Comparison of ENCODE assay signal across 14 cellular contexts in the genomic region with DNA sequence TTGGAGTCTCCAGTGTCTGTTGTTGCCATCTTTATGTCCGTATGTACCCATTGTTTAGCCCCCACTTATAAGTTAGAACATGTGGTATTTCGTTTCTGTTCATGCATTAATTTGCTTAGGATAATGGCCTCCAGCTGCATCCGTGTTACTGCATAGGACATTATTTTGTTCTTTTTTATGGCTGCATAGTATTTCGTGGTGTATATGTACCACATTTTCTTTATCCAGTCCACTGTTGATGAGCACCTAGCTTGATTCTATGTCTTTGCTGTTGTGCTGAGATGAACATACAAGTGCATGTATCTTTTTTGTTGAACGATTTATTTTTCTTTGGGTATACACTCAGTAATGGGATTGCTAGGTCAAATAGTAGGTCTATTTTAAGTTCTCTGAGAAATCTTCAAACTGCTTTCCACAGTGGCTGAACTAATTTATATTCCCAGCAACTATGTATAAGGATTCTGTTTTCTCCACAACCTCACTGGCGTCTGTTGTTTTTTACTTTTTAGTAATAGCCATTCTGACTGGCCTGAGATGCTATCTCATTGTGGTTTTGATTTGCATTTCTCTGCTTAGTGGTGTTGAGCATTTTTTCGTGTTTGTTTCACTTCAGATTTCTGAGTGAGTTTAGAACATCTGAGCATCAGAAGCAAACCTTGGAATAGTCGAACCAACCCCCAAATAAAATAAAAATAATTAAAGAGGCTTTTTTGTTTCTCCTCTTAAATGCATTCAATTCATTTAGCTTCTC.
DNase-seq lines count a peak whose midpoint lies in the region; ATAC-seq and TF ChIP-seq lines count a peak whose summit lies in the region.
"Had no signal": no experiment of that assay in that cellular context is flagged by ENCODE, and none has a peak within 500 bp of the region (broad histone marks: within the 10 kb centered on the region; RNA-seq: fewer than 3 reads in every experiment).

No MANE protein-coding gene starts in this region.

- DNase-seq in astrocyte of the hippocampus (ENCODE audit: low read depth, low spot score) = peak; percentile 73
- DNase-seq in globus pallidus (ENCODE audit: low spot score) = no peak
- no peak for DNase-seq in PC-3
- DNase-seq in esophagus squamous epithelium (lab: John Stamatoyannopoulos, UW) = no peak
- no peak for DNase-seq in SW 1271 (lab: John Stamatoyannopoulos, UW)
- DNase-seq: activated T-cell treated with anti-CD3 and anti-CD28 coated beads for 4 hours; brain microvascular endothelial cell; CD4-positive, CD25-positive, alpha-beta regulatory T cell; NCI-H226; stimulated activated CD4-positive, alpha-beta T cell treated with anti-CD3 and anti-CD28 coated beads, Interleukin-1b, Interleukin-23, amount 100 ng/mL, for 48 hours; stimulated activated naive CD8-positive, alpha-beta T cell treated with anti-CD3 and anti-CD28 coated beads, Interleukin-15, Interleukin-2, amounts not matched to agents 100 U/mL and 50 U/mL, for 24 hours had no signal

- no TSS peak for BruUV-seq in PC-3 (replicated peaks; lab: Mats Ljungman, UMichigan)

- H3K27me3 ChIP-seq in PC-3 (ENCODE audit: low read length) (no peaks in the 10 kb centered on the region), esophagus squamous epithelium (no peaks in the 10 kb centered on the region)
- H3K27me3 ChIP-seq: brain microvascular endothelial cell had no signal

- ATAC-seq in GM18909 (IDR thresholded peaks at IDR 0.05; ENCODE audit: poor library complexity, unreplicated experiment) (peak; percentile 83), GM21786 (IDR thresholded peaks at IDR 0.05; ENCODE audit: unreplicated experiment) (peak; percentile 72), HG03108 (IDR thresholded peaks at IDR 0.05; ENCODE audit: unreplicated experiment) (peak; percentile 78), PC-3 (no peak)
- ATAC-seq: stimulated activated naive CD8-positive, alpha-beta T cell treated with anti-CD3 and anti-CD28 coated beads, Interleukin-15, Interleukin-2, amounts not matched to agents 100 U/mL and 50 U/mL, for 24 hours had no signal

- H4K20me1 ChIP-seq in PC-3 (ENCODE audit: low read length) = no peaks in the 10 kb centered on the region

- no peak for TF ChIP-seq POLR2A in esophagus squamous epithelium (IDR thresholded peaks at IDR 0.05)

- no peaks in the 10 kb centered on the region for H3K9me2 ChIP-seq in PC-3 (replicated peaks; ENCODE audit: low read length)

- H3K27ac ChIP-seq in PC-3 (ENCODE audit: low read length) (no peak overlapping the region), esophagus squamous epithelium (no peak overlapping the region)
- H3K27ac ChIP-seq: brain microvascular endothelial cell had no signal

- H2AFZ ChIP-seq in PC-3 (ENCODE audit: low read length) = no peak overlapping the region

- H3K79me2 ChIP-seq in PC-3 (ENCODE audit: low read length) = no peaks in the 10 kb centered on the region

- H3K4me3 ChIP-seq in PC-3 (ENCODE audit: low read length) (no peak overlapping the region), esophagus squamous epithelium (no peak overlapping the region)

- CTCF ChIA-PET in PC-3 (lab: Charles Lee) = no interaction called here

- TF ChIP-seq CTCF in PC-3 (conservative IDR thresholded peaks at IDR 0.05; ENCODE audit: low read depth, low read length) (no peak), esophagus squamous epithelium (IDR thresholded peaks at IDR 0.05) (no peak)

- intact Hi-C loops in PC-3 (cut with micrococcal nuclease) = no loop called here
- intact Hi-C loops in esophagus squamous epithelium (cut with DNase I) = no loop called here

- POLR2A ChIA-PET in PC-3 (lab: Charles Lee; ENCODE audit: unreplicated experiment) = no interaction called here

- WGBS in esophagus squamous epithelium, 2 donors = 81 to 87% methylated on average over 8 of the region's 8 CpGs

- peaks cover 5% of the 10 kb centered on the region; the same call in 1 of the 2 replicates for H3K4me1 ChIP-seq in PC-3 (ENCODE audit: insufficient read depth, low read length)
- H3K4me1 ChIP-seq in esophagus squamous epithelium = no peaks in the 10 kb centered on the region

- H3K9me3 ChIP-seq in PC-3 (ENCODE audit: low read length) = no peaks in the 10 kb centered on the region
- H3K9me3 ChIP-seq in esophagus squamous epithelium = no peaks in the 10 kb centered on the region

- no peak overlapping the region for H3K4me2 ChIP-seq in PC-3 (ENCODE audit: low read length)

- H3F3A ChIP-seq in PC-3 (ENCODE audit: low read length, unreplicated experiment) = no peaks in the 10 kb centered on the region

- H3K9ac ChIP-seq in PC-3 (ENCODE audit: low read length) = no peak overlapping the region

- no peaks in the 10 kb centered on the region for H3K36me3 ChIP-seq in PC-3 (ENCODE audit: low read depth, low read length)
- H3K36me3 ChIP-seq in esophagus squamous epithelium = no peaks in the 10 kb centered on the region
- H3K36me3 ChIP-seq: brain microvascular endothelial cell had no signal
